ENCODE assay signal across 8 cellular contexts in genomic region chr7:157397751-157398691, GRCh38.
DNase-seq lines count a peak whose midpoint lies in the region; TF ChIP-seq lines count a peak whose summit lies in the region.

No MANE protein-coding gene starts in this region.

- H3K4me1 ChIP-seq in ascending aorta (peaks cover 12 to 15% of the 10 kb centered on the region in 2 donors), subcutaneous abdominal adipose tissue (ENCODE audit: control insufficient read depth in 5 of 5, insufficient read depth in 5 of 5, low read length in 5 of 5) (peaks cover 4 to 22% (median 17%) of the 10 kb centered on the region in 5 donors)

- peaks cover 4 to 47% of the 10 kb centered on the region in 2 donors for H3K36me3 ChIP-seq in ascending aorta
- peaks cover 0 to 60% (median 33%) of the 10 kb centered on the region in 5 donors for H3K36me3 ChIP-seq in subcutaneous abdominal adipose tissue (ENCODE audit: control insufficient read depth in 5 of 5, insufficient read depth in 5 of 5, low read length in 5 of 5)

- H3K27ac ChIP-seq in ascending aorta (peak overlapping the region; percentile 75 to 82), subcutaneous abdominal adipose tissue (ENCODE audit: low read depth, low read length) (no peak overlapping the region)

- no peaks in the 10 kb centered on the region for H3K27me3 ChIP-seq in ascending aorta
- H3K27me3 ChIP-seq in subcutaneous abdominal adipose tissue (ENCODE audit: control insufficient read depth in 5 of 5, insufficient read depth in 4 of 5, low read length in 5 of 5), result no peaks in the 10 kb centered on the region

- TF ChIP-seq CTCF in AG04449 (IDR thresholded peaks at IDR 0.05; ENCODE audit: insufficient read depth, low read length, missing control alignments), result peak; percentile 55
- TF ChIP-seq CTCF in GM10248 (IDR thresholded peaks at IDR 0.05; ENCODE audit: control extremely low read depth, extremely low read depth, low read depth, missing control alignments), result peak; percentile 20
- peak in 2 of 3 experiments; percentile 26 to 29 for TF ChIP-seq CTCF in ascending aorta (IDR thresholded peaks at IDR 0.05)

- CTCF ChIA-PET in AG04449 (lab: Yijun Ruan, JAX) (interaction anchor here (0.6 to 4.5 kb wide), 8 partner anchors 9 to 95 kb away, joined by 3 to 46 read pairs (median 6); no protein-coding TSS in a partner anchor), GM10248 (lab: Yijun Ruan, JAX) (interaction anchor here (1.0 to 5.2 kb wide), 5 partner anchors 10 to 1579 kb away, joined by 3 to 20 read pairs (median 4); no protein-coding TSS in a partner anchor)

- peak overlapping the region in 2 of 5 donors; percentile 30 to 47 for H3K9ac ChIP-seq in subcutaneous abdominal adipose tissue (ENCODE audit: low read length in 5 of 5)

- H3K9me3 ChIP-seq in ascending aorta (no peaks in the 10 kb centered on the region), subcutaneous abdominal adipose tissue (ENCODE audit: control insufficient read depth in 5 of 5, low read length in 5 of 5) (no peaks in the 10 kb centered on the region)

- DNase-seq in AG04449 (ENCODE audit: low read depth, low spot score) (peak; percentile 34), GM10248 (ENCODE audit: extremely low spot score) (no peak), NCI-H2171 treated with DMSO at 0.1 percent for 48 hours (lab: John Stamatoyannopoulos, UW) (peak; percentile 45), ascending aorta (ENCODE audit: low spot score in 2 of 2) (peak in 1 of 2 donors; percentile 82), iPS-NIHi7 (ENCODE audit: extremely low spot score) (peak; percentile 59), NOMO-1 treated with dmso at 0.1 percent for 144 hours (lab: John Stamatoyannopoulos, UW; ENCODE audit: unreplicated experiment) (no peak), GDM1 (lab: John Stamatoyannopoulos, UW) (no peak)

- H3K4me3 ChIP-seq in AG04449 (ENCODE audit: low read depth, low read length), result peak overlapping the region; percentile 6; the same call in 1 of the 2 replicates
- H3K4me3 ChIP-seq in ascending aorta, result peak overlapping the region in 1 of 2 donors; percentile 44
- peak overlapping the region; percentile 14 to 46 (median 34) for H3K4me3 ChIP-seq in subcutaneous abdominal adipose tissue (ENCODE audit: low read depth in 1 of 5, low read length in 5 of 5)

- intact Hi-C loops in ascending aorta (cut with DNase I), result loop anchor here (5.0 kb wide), 1 partner anchor 261 kb away; the partner anchor contains the start of gene UBE3C

- POLR2A ChIA-PET in AG04449 (lab: Yijun Ruan, JAX) (no interaction called here), GM10248 (lab: Yijun Ruan, JAX) (no interaction called here)

Comparison
In these comparisons a context has a peak if more than half of its experiments do, and no peak if none do; other contexts are left out.
1. DNase-seq: peak in AG04449 (single experiment), NCI-H2171 treated with DMSO at 0.1 percent for 48 hours (single experiment) and iPS-NIHi7 (single experiment); none in GM10248 (single experiment), NOMO-1 treated with dmso at 0.1 percent for 144 hours (single experiment) and GDM1 (single experiment).
2. Peak in every context shown above with its lines, with median percentiles within 50 percentile points of each other: CTCF ChIP-seq.